In genomic region chr20:20710443-20710842, GRCh38 we compare ENCODE assay signal across 8 cellular contexts. TPM values are rescaled to one million over a fixed set of nuclear protein-coding genes. Genes with fewer than 3 reads are reported as not detected.
DNase-seq lines count a peak whose midpoint lies in the region; ATAC-seq and TF ChIP-seq lines count a peak whose summit lies in the region.
"Had no signal": no experiment of that assay in that cellular context is flagged by ENCODE, and none has a peak within 500 bp of the region (broad histone marks: within the 10 kb centered on the region; RNA-seq: fewer than 3 reads in every experiment).

No MANE protein-coding gene starts in this region.

- H3K27ac Mint-ChIP-seq in T-helper 17 cell, result peak overlapping the region; percentile 92

- no peaks in the 10 kb centered on the region for H3K27me3 Mint-ChIP-seq in T-helper 17 cell

- TF ChIP-seq EP300 in sigmoid colon (IDR thresholded peaks at IDR 0.05), result no peak

- TF ChIP-seq POLR2A in esophagus squamous epithelium (IDR thresholded peaks at IDR 0.05) (no peak), sigmoid colon (IDR thresholded peaks at IDR 0.05) (no peak)

- peak overlapping the region; percentile 25 to 94 (median 92) for H3K27ac ChIP-seq in esophagus squamous epithelium
- peak overlapping the region in 3 of 4 donors; percentile 1 to 95 (median 83) for H3K27ac ChIP-seq in sigmoid colon

- peaks cover 11 to 34% (median 13%) of the 10 kb centered on the region in 3 donors for H3K4me1 ChIP-seq in esophagus squamous epithelium
- H3K4me1 ChIP-seq in sigmoid colon, result peaks cover 0 to 28% (median 26%) of the 10 kb centered on the region in 4 donors

- 10 to 36% methylated on average over 1 of the region's 1 CpG for WGBS in esophagus squamous epithelium, 2 donors
- 13 to 26% methylated on average over 1 of the region's 1 CpG for WGBS in sigmoid colon, 2 donors

- peak overlapping the region; percentile 96; the same call in 1 of the 2 replicates for H3K4me3 ChIP-seq in GM12864 (ENCODE audit: low read depth, low read length)
- H3K4me3 ChIP-seq in esophagus squamous epithelium, result peak overlapping the region in 3 of 4 donors; percentile 79 to 97 (median 95)
- no peak overlapping the region for H3K4me3 ChIP-seq in sigmoid colon

- DNase-seq in GM12864 (ENCODE audit: low read depth) (no peak), T-helper 17 cell (no peak), esophagus squamous epithelium (lab: John Stamatoyannopoulos, UW) (no peak), sigmoid colon (no peak), UCSD-AML1 (lab: John Stamatoyannopoulos, UW; ENCODE audit: unreplicated experiment) (no peak)
- DNase-seq: MM.1S had no signal

- H3K27me3 ChIP-seq in esophagus squamous epithelium (no peaks in the 10 kb centered on the region), sigmoid colon (no peaks in the 10 kb centered on the region)

- no peak for TF ChIP-seq CTCF in GM12864 (IDR thresholded peaks at IDR 0.05; ENCODE audit: low read depth, low read length, missing control alignments)
- TF ChIP-seq CTCF in esophagus squamous epithelium (IDR thresholded peaks at IDR 0.05), result no peak
- no peak for TF ChIP-seq CTCF in sigmoid colon (IDR thresholded peaks at IDR 0.05)

- peaks cover 34% of the 10 kb centered on the region for H3K4me1 Mint-ChIP-seq in T-helper 17 cell

- H3K36me3 ChIP-seq in esophagus squamous epithelium (no peaks in the 10 kb centered on the region), sigmoid colon (no peaks in the 10 kb centered on the region)

- peak overlapping the region; percentile 91 for H3K4me3 Mint-ChIP-seq in T-helper 17 cell

- ATAC-seq in T-helper 17 cell, result no peak
- no peak for ATAC-seq in HG03097 (IDR thresholded peaks at IDR 0.05; ENCODE audit: low FRiP score, unreplicated experiment)
- no peak for ATAC-seq in GM21786 (IDR thresholded peaks at IDR 0.05; ENCODE audit: unreplicated experiment)

- intact Hi-C loops in esophagus squamous epithelium (cut with DNase I), result no loop called here
- intact Hi-C loops in sigmoid colon (cut with DNase I), result loop anchor here (5.0 to 10.0 kb wide), 2 partner anchors 414 to 592 kb away; partner anchors contain the start of genes KIZ and XRN2

- H3K9me3 ChIP-seq in T-helper 17 cell (ENCODE audit: control insufficient read depth, low read length, poor library complexity, severe bottlenecking), result no peaks in the 10 kb centered on the region
- no peaks in the 10 kb centered on the region for H3K9me3 ChIP-seq in esophagus squamous epithelium
- no peaks in the 10 kb centered on the region for H3K9me3 ChIP-seq in sigmoid colon

- H3K36me3 Mint-ChIP-seq in T-helper 17 cell (ENCODE audit: low read depth), result no peaks in the 10 kb centered on the region

RNA-seq across cellular contexts. Expression of gene RALGAPA2, which starts 2.0 kb away (rescaled TPM):
- total RNA-seq in T-helper 17 cell, result 10 to 100 TPM; 27.8 to 29.5 TPM
- total RNA-seq in esophagus squamous epithelium, result 10 to 100 TPM; 13.3 to 29.8 (median 23.6) TPM
- total RNA-seq in sigmoid colon, result 10 to 100 TPM; 17.7 to 19.9 (median 18.8) TPM
- 10 to 100 TPM in 2 of 3 donors, 1 to 10 TPM in 1; 8.4 to 23.2 (median 12.3) TPM for polyA plus RNA-seq in sigmoid colon

Comparison
In these comparisons a context has a peak if more than half of its experiments do, and no peak if none do; other contexts are left out.
1. H3K4me3 ChIP-seq: peak in GM12864 (single experiment) and esophagus squamous epithelium (3 of 4); none in sigmoid colon (0 of 4).